In the genomic region with DNA sequence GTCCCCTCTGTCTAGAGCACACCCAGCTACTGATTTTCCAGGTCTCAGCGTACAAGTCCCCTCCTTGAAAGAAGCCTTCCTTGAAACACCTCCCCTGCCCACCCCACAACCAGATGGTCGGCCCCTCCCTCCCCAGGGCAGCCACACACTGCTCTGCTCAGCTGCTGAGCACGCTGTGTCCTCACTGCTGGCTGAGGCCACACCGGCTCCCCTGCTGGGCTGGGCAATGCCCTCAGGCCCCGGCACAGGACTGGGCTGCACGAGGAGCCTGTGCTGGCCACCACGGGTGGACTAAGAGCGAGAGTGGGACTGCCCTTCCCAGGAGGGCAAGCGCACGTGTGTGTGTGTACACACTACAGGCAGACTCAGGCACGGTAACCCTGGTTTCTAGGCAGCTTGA, we compare ENCODE assay signal across 22 cellular contexts. TPM values are rescaled to one million over a fixed set of nuclear protein-coding genes. Genes with fewer than 3 reads are reported as not detected.
DNase-seq lines count a peak whose midpoint lies in the region; ATAC-seq and TF ChIP-seq lines count a peak whose summit lies in the region.
"Had no signal": no experiment of that assay in that cellular context is flagged by ENCODE, and none has a peak within 500 bp of the region (broad histone marks: within the 10 kb centered on the region; RNA-seq: fewer than 3 reads in every experiment).

No MANE protein-coding gene starts in this region.

- ATAC-seq in SK-N-SH treated with all-trans-retinoic acid at 6 μM for 48 hours (peak; percentile 16; the same call in 1 of the 3 replicates), HG03139 (IDR thresholded peaks at IDR 0.05; ENCODE audit: unreplicated experiment) (no peak)
- ATAC-seq: T-cell had no signal

- H3K4me1 Mint-ChIP-seq in endothelial cell (ENCODE audit: unreplicated experiment): no peaks in the 10 kb centered on the region

- no peak for DNase-seq in endothelial cell (ENCODE audit: low spot score)
- DNase-seq in Karpas-422: no peak
- DNase-seq in stimulated activated CD4-positive, alpha-beta T cell treated with anti-CD3 and anti-CD28 coated beads, Interleukin-2, amount 100 ng/mL, for 24 hours: no peak
- DNase-seq: C1 segment of cervical spinal cord; CD8-positive, alpha-beta memory T cell; DMS79 treated with DMSO at 0.1 percent for 48 hours; KBM-7; MV-4-11; NCI-H1417; NCI-H187 treated with DMSO at 0.1 percent for 48 hours; NCI-H226; NCI-H69; Peyer's patch; Right ventricle myocardium superior; T-cell had no signal

- no peaks in the 10 kb centered on the region for H4K20me1 ChIP-seq in Karpas-422 (ENCODE audit: insufficient read depth, low read depth, low read length)

- H3K4me3 Mint-ChIP-seq in endothelial cell (ENCODE audit: unreplicated experiment): peak overlapping the region; percentile 63
- H3K4me3 Mint-ChIP-seq: CD8-positive, alpha-beta memory T cell; T-cell had no signal

- peaks cover 45% of the 10 kb centered on the region for H3K36me3 Mint-ChIP-seq in endothelial cell (ENCODE audit: low read depth, unreplicated experiment)

- H3K4me1 ChIP-seq in HEK293 (ENCODE audit: control insufficient read depth, insufficient read depth, low read length) (no peaks in the 10 kb centered on the region), parathyroid adenoma (peaks cover 11% of the 10 kb centered on the region), Karpas-422 (ENCODE audit: low read length) (no peaks in the 10 kb centered on the region)
- H3K4me1 ChIP-seq: HAP-1, Peyer's patch had no signal

- no peaks in the 10 kb centered on the region for H3K9me3 Mint-ChIP-seq in endothelial cell (ENCODE audit: unreplicated experiment)
- H3K9me3 Mint-ChIP-seq: CD8-positive, alpha-beta memory T cell; T-cell had no signal

- H3K9me2 ChIP-seq in Karpas-422 (replicated peaks; ENCODE audit: insufficient read depth, low read length): no peaks in the 10 kb centered on the region

- H3K4me2 ChIP-seq in parathyroid adenoma (ENCODE audit: low read length): no peak overlapping the region
- no peak overlapping the region for H3K4me2 ChIP-seq in Karpas-422 (ENCODE audit: low read depth, low read length, poor library complexity, severe bottlenecking)

- H3K27me3 Mint-ChIP-seq in endothelial cell (ENCODE audit: unreplicated experiment): peaks cover 26% of the 10 kb centered on the region
- H3K27me3 Mint-ChIP-seq: T-cell had no signal

- H2AFZ ChIP-seq in parathyroid adenoma: no peak overlapping the region
- H2AFZ ChIP-seq in Karpas-422 (ENCODE audit: low read length): no peak overlapping the region

- H3K36me3 ChIP-seq in HEK293 (ENCODE audit: control insufficient read depth in 2 of 2, insufficient read depth in 1 of 2, low read length in 2 of 2) (peaks cover 13 to 93% of the 10 kb centered on the region in 2 experiments; a peak in 2 of 3 replicates), parathyroid adenoma (ENCODE audit: control insufficient read depth, insufficient read depth, low read length) (no peaks in the 10 kb centered on the region), Karpas-422 (ENCODE audit: insufficient read depth, low read length) (peaks cover 9% of the 10 kb centered on the region; the same call in 1 of the 2 replicates)

- no peak overlapping the region for H3K9ac ChIP-seq in parathyroid adenoma
- no peak overlapping the region for H3K9ac ChIP-seq in Karpas-422 (ENCODE audit: low read length)

- CTCF ChIA-PET in HEK293 (lab: Yijun Ruan, JAX): interaction anchor here (0.9 to 4.1 kb wide), 3 partner anchors 10 to 55 kb away, joined by 5 to 35 read pairs (median 12); no protein-coding TSS in a partner anchor

- no peak overlapping the region for H3K27ac Mint-ChIP-seq in endothelial cell (ENCODE audit: unreplicated experiment)
- H3K27ac Mint-ChIP-seq: CD8-positive, alpha-beta memory T cell; T-cell had no signal

- H3K27ac ChIP-seq in HEK293 (ENCODE audit: extremely low read depth, low read depth, low read length) (peak overlapping the region; percentile 4; the same call in 1 of the 2 replicates), parathyroid adenoma (peak overlapping the region; percentile 49), Karpas-422 (ENCODE audit: low read length) (no peak overlapping the region)
- H3K27ac ChIP-seq: Peyer's patch, SK-N-MC had no signal

- no peaks in the 10 kb centered on the region for H3K9me3 ChIP-seq in HEK293 (ENCODE audit: control insufficient read depth, insufficient read depth, low read depth, low read length)
- no peaks in the 10 kb centered on the region for H3K9me3 ChIP-seq in parathyroid adenoma (ENCODE audit: control insufficient read depth, low read length)
- H3K9me3 ChIP-seq in Karpas-422 (ENCODE audit: low read length): no peaks in the 10 kb centered on the region
- H3K9me3 ChIP-seq: HAP-1, Peyer's patch had no signal

- no peak overlapping the region for H3K4me3 ChIP-seq in HEK293 (ENCODE audit: low read depth, low read length)
- H3K4me3 ChIP-seq in parathyroid adenoma (ENCODE audit: low read depth, low read length): no peak overlapping the region
- H3K4me3 ChIP-seq in Karpas-422 (ENCODE audit: low read length): no peak overlapping the region
- H3K4me3 ChIP-seq: HAP-1, Peyer's patch, SK-N-MC had no signal

- no peak for TF ChIP-seq CTCF in HEK293 (tag by site-specific recombination; IDR thresholded peaks at IDR 0.05)
- TF ChIP-seq CTCF in endothelial cell (IDR thresholded peaks at IDR 0.05; ENCODE audit: unreplicated experiment): no peak
- no peak for TF ChIP-seq CTCF in parathyroid adenoma (IDR thresholded peaks at IDR 0.05)

- H3K79me2 ChIP-seq in parathyroid adenoma: no peaks in the 10 kb centered on the region
- no peaks in the 10 kb centered on the region for H3K79me2 ChIP-seq in Karpas-422 (ENCODE audit: low read length)

- POLR2A ChIA-PET in HEK293 (lab: Yijun Ruan, JAX): interaction anchor here (1.2 to 1.6 kb wide), 2 partner anchors 36 to 54 kb away, joined by 3 read pairs; a partner anchor contains a TSS

- H3K27me3 ChIP-seq in parathyroid adenoma (ENCODE audit: control insufficient read depth, insufficient read depth, low read length) (no peaks in the 10 kb centered on the region), Karpas-422 (ENCODE audit: low read length) (no peaks in the 10 kb centered on the region)
- H3K27me3 ChIP-seq: Peyer's patch had no signal

TF ChIP-seq in HEK293, 187 proteins besides CTCF, POLR2A, EP300 and RAD21:
- TF ChIP-seq ZNF184 (tag by site-specific recombination; IDR thresholded peaks at IDR 0.05): no peak
- TF ChIP-seq, protein P1, sequence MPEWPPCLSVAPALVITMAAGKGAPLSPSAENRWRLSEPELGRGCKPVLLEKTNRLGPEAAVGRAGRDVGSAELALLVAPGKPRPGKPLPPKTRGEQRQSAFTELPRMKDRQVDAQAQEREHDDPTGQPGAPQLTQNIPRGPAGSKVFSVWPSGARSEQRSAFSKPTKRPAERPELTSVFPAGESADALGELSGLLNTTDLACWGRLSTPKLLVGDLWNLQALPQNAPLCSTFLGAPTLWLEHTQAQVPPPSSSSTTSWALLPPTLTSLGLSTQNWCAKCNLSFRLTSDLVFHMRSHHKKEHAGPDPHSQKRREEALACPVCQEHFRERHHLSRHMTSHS (tag by site-specific recombination; IDR thresholded peaks at IDR 0.05): no peak
- TF ChIP-seq ZBTB1 (tag by site-specific recombination; IDR thresholded peaks at IDR 0.05): no peak
- TF ChIP-seq SP7 (tag by site-specific recombination; IDR thresholded peaks at IDR 0.05): no peak

TF ChIP-seq in SK-N-SH treated with all-trans-retinoic acid at 6 μM for 48 hours, 23 proteins besides CTCF, POLR2A, EP300 and RAD21 (continues in another document):
- TF ChIP-seq TCF4 (CRISPR knock-in tag; IDR thresholded peaks at IDR 0.05; ENCODE audit: borderline replicate concordance) (no peak), ZNF70 (CRISPR knock-in tag; IDR thresholded peaks at IDR 0.05) (no peak), ARNTL (CRISPR knock-in tag; IDR thresholded peaks at IDR 0.05; ENCODE audit: borderline replicate concordance, low read depth) (no peak), SNAI2 (CRISPR knock-in tag; IDR thresholded peaks at IDR 0.05) (no peak), GLIS3 (CRISPR knock-in tag; IDR thresholded peaks at IDR 0.05) (no peak), TOX (CRISPR knock-in tag; IDR thresholded peaks at IDR 0.05; ENCODE audit: borderline replicate concordance) (no peak), ZNF8 (CRISPR knock-in tag; IDR thresholded peaks at IDR 0.05) (no peak)
- TF ChIP-seq, protein P2, sequence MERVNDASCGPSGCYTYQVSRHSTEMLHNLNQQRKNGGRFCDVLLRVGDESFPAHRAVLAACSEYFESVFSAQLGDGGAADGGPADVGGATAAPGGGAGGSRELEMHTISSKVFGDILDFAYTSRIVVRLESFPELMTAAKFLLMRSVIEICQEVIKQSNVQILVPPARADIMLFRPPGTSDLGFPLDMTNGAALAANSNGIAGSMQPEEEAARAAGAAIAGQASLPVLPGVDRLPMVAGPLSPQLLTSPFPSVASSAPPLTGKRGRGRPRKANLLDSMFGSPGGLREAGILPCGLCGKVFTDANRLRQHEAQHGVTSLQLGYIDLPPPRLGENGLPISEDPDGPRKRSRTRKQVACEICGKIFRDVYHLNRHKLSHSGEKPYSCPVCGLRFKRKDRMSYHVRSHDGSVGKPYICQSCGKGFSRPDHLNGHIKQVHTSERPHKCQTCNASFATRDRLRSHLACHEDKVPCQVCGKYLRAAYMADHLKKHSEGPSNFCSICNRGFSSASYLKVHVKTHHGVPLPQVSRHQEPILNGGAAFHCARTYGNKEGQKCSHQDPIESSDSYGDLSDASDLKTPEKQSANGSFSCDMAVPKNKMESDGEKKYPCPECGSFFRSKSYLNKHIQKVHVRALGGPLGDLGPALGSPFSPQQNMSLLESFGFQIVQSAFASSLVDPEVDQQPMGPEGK (CRISPR knock-in tag; IDR thresholded peaks at IDR 0.05; ENCODE audit: borderline replicate concordance): no peak

RNA-seq across cellular contexts. Expression of a gene that starts 11.8 kb away (rescaled TPM):
- total RNA-seq in endothelial cell (ENCODE audit: unreplicated experiment): 0.28 TPM
- total RNA-seq in Karpas-422 (2014; rRNA removed; shearing (Covaris generic); ENCODE audit: low replicate concordance): 0.25 TPM in 1 of 2 replicates, not detected in the other

RNA-seq across cellular contexts. Expression of a gene that starts 34.3 kb away (rescaled TPM):
- total RNA-seq in endothelial cell (ENCODE audit: unreplicated experiment): 95.3 TPM
- total RNA-seq in Karpas-422 (2014; rRNA removed; shearing (Covaris generic); ENCODE audit: low replicate concordance): 37.8 and 61.3 TPM in 2 replicates

RNA-seq across cellular contexts. Expression of a gene that starts 36.0 kb away (rescaled TPM):
- total RNA-seq in endothelial cell (ENCODE audit: unreplicated experiment): 70.7 TPM
- 28.3 and 75.2 TPM in 2 replicates for total RNA-seq in Karpas-422 (2014; rRNA removed; shearing (Covaris generic); ENCODE audit: low replicate concordance)

RNA-seq across cellular contexts. Expression of a gene that starts 37.2 kb away (rescaled TPM):
- total RNA-seq in endothelial cell (ENCODE audit: unreplicated experiment): 1.1 TPM
- 0.69 TPM in 1 of 2 replicates, not detected in the other for total RNA-seq in Karpas-422 (2014; rRNA removed; shearing (Covaris generic); ENCODE audit: low replicate concordance)
- total RNA-seq: A673, Right ventricle myocardium superior had no signal

RNA-seq across cellular contexts. Expression of a gene that starts 44.6 kb away (rescaled TPM):
- 80.3 TPM for total RNA-seq in endothelial cell (ENCODE audit: unreplicated experiment)
- 11.5 and 33.7 TPM in 2 replicates for total RNA-seq in Karpas-422 (2014; rRNA removed; shearing (Covaris generic); ENCODE audit: low replicate concordance)
